Comparison of ENCODE assay signal across 9 cellular contexts in the genomic region with DNA sequence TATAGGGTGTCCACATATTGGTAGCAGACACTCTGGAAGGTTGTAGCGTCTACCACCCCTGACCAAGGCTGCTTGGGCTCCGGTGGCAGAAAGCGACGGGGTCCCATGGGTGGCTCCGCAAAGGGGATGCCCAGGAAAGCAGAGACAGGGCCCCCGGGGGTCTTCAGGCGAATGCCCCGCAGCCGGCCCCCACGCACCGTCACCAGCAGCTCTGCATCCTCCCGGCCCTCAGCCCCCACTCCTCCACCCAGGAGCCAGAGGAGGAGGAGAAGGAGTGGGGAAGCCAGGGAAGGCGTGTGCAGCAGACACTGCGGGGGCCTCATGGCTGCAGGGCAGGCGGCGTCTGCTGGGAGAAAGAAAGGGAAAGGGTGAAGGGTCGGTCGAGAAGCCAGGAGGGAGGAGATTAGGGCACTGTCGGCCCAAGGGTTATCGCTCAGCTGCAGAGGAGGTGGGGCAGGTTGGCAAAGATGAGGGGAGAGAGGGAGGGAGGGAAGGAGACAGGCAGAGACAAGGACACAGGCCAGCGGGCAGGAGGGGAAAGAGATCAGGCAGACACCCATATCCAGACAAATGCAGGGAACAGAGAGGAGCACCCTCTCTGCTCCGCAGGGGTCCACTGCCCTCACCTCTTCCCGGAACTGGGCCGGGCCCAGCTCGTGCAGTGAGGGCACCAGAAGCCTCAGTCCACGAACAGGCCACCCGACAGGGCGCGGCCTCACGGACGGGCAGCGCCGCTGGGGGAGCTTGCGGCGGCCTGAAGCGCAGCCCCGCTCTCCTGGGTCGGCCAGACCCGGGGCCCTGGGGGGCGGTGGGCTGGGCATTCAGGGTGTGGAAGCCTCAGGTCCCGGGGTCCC. TPM values are rescaled to one million over a fixed set of nuclear protein-coding genes. Genes with fewer than 3 reads are reported as not detected.
DNase-seq lines count a peak whose midpoint lies in the region; ATAC-seq and TF ChIP-seq lines count a peak whose summit lies in the region.
"Had no signal": no experiment of that assay in that cellular context is flagged by ENCODE, and none has a peak within 500 bp of the region (broad histone marks: within the 10 kb centered on the region; RNA-seq: fewer than 3 reads in every experiment).

No MANE protein-coding gene starts in this region.

- POLR2A ChIA-PET in Caco-2 (lab: Charles Lee) (no interaction called here), HCT116 (lab: Charles Lee) (interaction anchor here (1.2 kb wide), 1 partner anchor 233 kb away, joined by 3 read pairs; the partner anchor contains the start of gene SERPINE1)

- peaks cover 28% of the 10 kb centered on the region for H3K4me1 ChIP-seq in Caco-2
- H3K4me1 ChIP-seq in HCT116 (ENCODE audit: control insufficient read depth in 1 of 2, insufficient read depth in 2 of 2, low read length in 2 of 2), result peaks cover 12 to 53% of the 10 kb centered on the region in 2 experiments
- H3K4me1 ChIP-seq in BE2C, result peaks cover 3% of the 10 kb centered on the region; the same call in 1 of the 2 replicates

- intact Hi-C loops in Caco-2 (cut with micrococcal nuclease; ENCODE audit: unreplicated experiment) (no loop called here), HCT116 (cut with micrococcal nuclease) (no loop called here)

- H3K4me3 ChIP-seq in Caco-2 (ENCODE audit: low read depth, low read length), result peak overlapping the region; percentile 50; the same call in 1 of the 2 replicates
- peak overlapping the region; percentile 44 to 60; a peak in 3 of 4 replicates for H3K4me3 ChIP-seq in HCT116 (replicated peaks in 1 of 2; ENCODE audit: low read depth in 1 of 2, low read length in 2 of 2)
- peak overlapping the region; percentile 72 for H3K4me3 ChIP-seq in neural cell (ENCODE audit: low read length)
- H3K4me3 ChIP-seq in BE2C (ENCODE audit: low read depth, low read length), result no peak overlapping the region

- peaks cover 42% of the 10 kb centered on the region for H3K4me1 Mint-ChIP-seq in Caco-2 (ENCODE audit: low read depth, unreplicated experiment)

- no peak overlapping the region for H2AFZ ChIP-seq in HCT116 (ENCODE audit: low read depth, low read length, poor library complexity, severe bottlenecking)
- H2AFZ ChIP-seq in neural cell (ENCODE audit: low read depth, low read length), result no peak overlapping the region

- BruUV-seq in Caco-2 (replicated peaks; lab: Mats Ljungman, UMichigan), result no TSS peak
- no TSS peak for BruUV-seq in HCT116 (replicated peaks; lab: Mats Ljungman, UMichigan)

- TF ChIP-seq RAD21 in HCT116 (IDR thresholded peaks at IDR 0.05; ENCODE audit: low read depth), result no peak
- no peak for TF ChIP-seq RAD21 in neural cell (conservative IDR thresholded peaks at IDR 0.05)

- H3K9me2 ChIP-seq in HCT116 (ENCODE audit: insufficient read depth) (no peaks in the 10 kb centered on the region), neural cell (ENCODE audit: insufficient read depth, low read length) (no peaks in the 10 kb centered on the region)

- H3F3A ChIP-seq in neural cell (ENCODE audit: insufficient read depth, low read length, poor library complexity, severe bottlenecking), result no peaks in the 10 kb centered on the region

- no peak overlapping the region for H3K27ac Mint-ChIP-seq in Caco-2 (ENCODE audit: unreplicated experiment)
- H3K27ac Mint-ChIP-seq: T-helper 1 cell treated with Interleukin-12 subunit alpha and Interleukin-12 subunit beta and Interleukin-4 antibody, amounts not matched to agents 30 μg/mL and 1 μg/mL, for 36 hours had no signal

- CTCF ChIA-PET in Caco-2 (lab: Charles Lee) (interaction anchor here (0.7 to 1.6 kb wide), 2 partner anchors 19 to 72 kb away, joined by 3 to 10 read pairs; partner anchors contain the start of gene SRRT), HCT116 (lab: Charles Lee) (interaction anchor here (0.6 to 1.4 kb wide), 5 partner anchors 165 to 357 kb away, joined by 3 to 4 read pairs (median 3); no protein-coding TSS in a partner anchor)

- no peaks in the 10 kb centered on the region for H3K27me3 Mint-ChIP-seq in Caco-2 (ENCODE audit: insufficient read depth, unreplicated experiment)

- H3K4me2 ChIP-seq in HCT116 (ENCODE audit: low read length) (peak overlapping the region; percentile 91), neural cell (ENCODE audit: low read length) (no peak overlapping the region)

- no peak for ATAC-seq in HCT116

- DNase-seq in Caco-2 (no peak), HCT116 (ENCODE audit: low read depth, low spot score) (no peak), ecto neural progenitor cell (ENCODE audit: low spot score) (peak; percentile 70), MV-4-11 (lab: John Stamatoyannopoulos, UW) (no peak), BE2C (no peak), NCI-H128 (lab: John Stamatoyannopoulos, UW; ENCODE audit: unreplicated experiment) (no peak)
- DNase-seq in activated CD8-positive, alpha-beta memory T cell treated with anti-CD3 and anti-CD28 coated beads, Interleukin-2, amount 50 U/mL, for 4 hours, result no peak

- RAD21 ChIA-PET in HCT116 (lab: Charles Lee; ENCODE audit: low non-redundant PET in 1 of 2, low total read pairs in 2 of 2, uncharacterized antibody in 2 of 2, unreplicated experiment in 2 of 2), result interaction anchor here (0.6 to 1.4 kb wide), 2 partner anchors 66 to 389 kb away, joined by 3 to 6 read pairs; no protein-coding TSS in a partner anchor

- no peak overlapping the region for H3K27ac ChIP-seq in HCT116 (ENCODE audit: low read depth, low read length)
- no peak overlapping the region for H3K27ac ChIP-seq in neural cell (ENCODE audit: low read length)

- TF ChIP-seq CTCF in Caco-2 (IDR thresholded peaks at IDR 0.05; ENCODE audit: insufficient read depth in 1 of 2, low read depth in 1 of 2, low read length in 1 of 2, severe bottlenecking in 1 of 2, unreplicated experiment in 1 of 2) (no peak), HCT116 (IDR thresholded peaks at IDR 0.05 in 2 of 3, conservative IDR thresholded peaks at IDR 0.05 in 1 of 3; ENCODE audit: borderline replicate concordance in 1 of 3, insufficient read depth in 1 of 3, low read depth in 2 of 3, low read length in 2 of 3) (no peak), neural cell (IDR thresholded peaks at IDR 0.05; ENCODE audit: poor library complexity, severe bottlenecking) (no peak), BE2C (IDR thresholded peaks at IDR 0.05; ENCODE audit: low read depth, low read length) (no peak)

- H3K36me3 ChIP-seq in Caco-2 (ENCODE audit: control insufficient read depth, insufficient read depth, low read length), result no peaks in the 10 kb centered on the region
- peaks cover 0 to under 1% of the 10 kb centered on the region in 2 experiments; a peak in 1 of 4 replicates for H3K36me3 ChIP-seq in HCT116 (ENCODE audit: control insufficient read depth in 1 of 2, insufficient read depth in 2 of 2, low read length in 2 of 2)
- peaks cover under 1% of the 10 kb centered on the region for H3K36me3 ChIP-seq in neural cell (ENCODE audit: insufficient read depth, low read length)
- peaks cover 2% of the 10 kb centered on the region; the same call in 1 of the 2 replicates for H3K36me3 ChIP-seq in BE2C

- H4K20me1 ChIP-seq in HCT116 (ENCODE audit: insufficient read depth) (no peaks in the 10 kb centered on the region), neural cell (ENCODE audit: insufficient read depth) (no peaks in the 10 kb centered on the region)

- H3K79me2 ChIP-seq in HCT116 (ENCODE audit: insufficient read depth, low read length) (peaks cover 3% of the 10 kb centered on the region), neural cell (replicated peaks; ENCODE audit: insufficient read depth, low read length) (no peaks in the 10 kb centered on the region)

- no peaks in the 10 kb centered on the region for H3K9me3 Mint-ChIP-seq in Caco-2 (ENCODE audit: unreplicated experiment)
- H3K9me3 Mint-ChIP-seq: T-helper 1 cell treated with Interleukin-12 subunit alpha and Interleukin-12 subunit beta and Interleukin-4 antibody, amounts not matched to agents 30 μg/mL and 1 μg/mL, for 36 hours had no signal

- H3K36me3 Mint-ChIP-seq in Caco-2 (ENCODE audit: insufficient read depth, unreplicated experiment), result peaks cover 24% of the 10 kb centered on the region

- H3K9me3 ChIP-seq in Caco-2 (no peaks in the 10 kb centered on the region), HCT116 (ENCODE audit: control insufficient read depth in 1 of 2, insufficient read depth in 1 of 2, low read depth in 1 of 2, low read length in 2 of 2) (no peaks in the 10 kb centered on the region), neural cell (ENCODE audit: low read length) (no peaks in the 10 kb centered on the region), BE2C (no peaks in the 10 kb centered on the region)

- H3K27me3 ChIP-seq in Caco-2 (replicated peaks; ENCODE audit: control insufficient read depth, insufficient read depth, low read length), result no peaks in the 10 kb centered on the region
- H3K27me3 ChIP-seq in HCT116 (ENCODE audit: insufficient read depth, low read length), result no peaks in the 10 kb centered on the region; the same call in 1 of the 2 replicates
- H3K27me3 ChIP-seq in neural cell (ENCODE audit: insufficient read depth, low read depth, low read length), result peaks cover 32% of the 10 kb centered on the region
- H3K27me3 ChIP-seq in BE2C, result peaks cover 30% of the 10 kb centered on the region

- peak overlapping the region; percentile 100 for H3K4me3 Mint-ChIP-seq in Caco-2 (ENCODE audit: unreplicated experiment)
- H3K4me3 Mint-ChIP-seq: T-helper 1 cell treated with Interleukin-12 subunit alpha and Interleukin-12 subunit beta and Interleukin-4 antibody, amounts not matched to agents 30 μg/mL and 1 μg/mL, for 36 hours had no signal

- TF ChIP-seq EP300 in neural cell (conservative IDR thresholded peaks at IDR 0.05; ENCODE audit: poor library complexity, severe bottlenecking), result no peak

- H3K9ac ChIP-seq in HCT116 (ENCODE audit: low read length), result no peak overlapping the region; the same call in 1 of the 2 replicates
- H3K9ac ChIP-seq in neural cell (ENCODE audit: low read length), result peak overlapping the region; percentile 61

- TF ChIP-seq POLR2A in HCT116 (IDR thresholded peaks at IDR 0.05; ENCODE audit: borderline replicate concordance, extremely low read depth, insufficient read depth, insufficient read length), result no peak

RNA-seq across cellular contexts. Expression of gene ACHE, which starts 1.6 kb away (rescaled TPM):
- total RNA-seq in Caco-2 (2022) (16.5 and 19.0 TPM in 2 replicates), HCT116 (2021; ENCODE audit: unreplicated experiment) (1.8 TPM)
- 0.57 and 0.86 TPM in 2 replicates for polyA plus RNA-seq in HCT116 (2012)
- 12.2 and 14.3 TPM in 2 replicates for polyA plus RNA-seq in neural cell
- polyA minus RNA-seq in neural cell, result 12.4 and 15.6 TPM in 2 replicates
- 1.9 TPM for polyA plus RNA-seq in BE2C (2012; ENCODE audit: insufficient read depth, insufficient read length, low read depth)

RNA-seq across cellular contexts. Expression of gene UFSP1, which starts 4.6 kb away (rescaled TPM):
- 4.6 and 5.3 TPM in 2 replicates for total RNA-seq in Caco-2 (2022)
- 5.6 TPM for total RNA-seq in HCT116 (2021; ENCODE audit: unreplicated experiment)
- polyA plus RNA-seq in HCT116 (2012), result 2.4 and 3.1 TPM in 2 replicates
- polyA plus RNA-seq in neural cell, result 2.4 and 5.0 TPM in 2 replicates
- 5.6 and 7.2 TPM in 2 replicates for polyA minus RNA-seq in neural cell
- 28.6 TPM for polyA plus RNA-seq in BE2C (2012; ENCODE audit: insufficient read depth, insufficient read length, low read depth)

RNA-seq across cellular contexts. Expression of gene SRRT, which starts 19.2 kb away (rescaled TPM):
- 211 and 243 TPM in 2 replicates for total RNA-seq in Caco-2 (2022)
- total RNA-seq in HCT116 (2021; ENCODE audit: unreplicated experiment), result 252 TPM
- 143 and 146 TPM in 2 replicates for polyA plus RNA-seq in HCT116 (2012)
- 59.9 and 65.2 TPM in 2 replicates for polyA plus RNA-seq in neural cell
- 38.4 and 47.5 TPM in 2 replicates for polyA minus RNA-seq in neural cell
- polyA plus RNA-seq in BE2C (2012; ENCODE audit: insufficient read depth, insufficient read length, low read depth), result 446 TPM

RNA-seq across cellular contexts. Expression of gene TRIP6, which starts 26.9 kb away (rescaled TPM):
- total RNA-seq in Caco-2 (2022) (66.6 and 75.5 TPM in 2 replicates), HCT116 (2021; ENCODE audit: unreplicated experiment) (102 TPM)
- polyA plus RNA-seq in HCT116 (2012), result 99.7 and 124 TPM in 2 replicates
- 1.4 and 2.1 TPM in 2 replicates for polyA plus RNA-seq in neural cell
- polyA minus RNA-seq in neural cell, result 1.2 and 1.5 TPM in 2 replicates
- 4.3 TPM for polyA plus RNA-seq in BE2C (2012; ENCODE audit: insufficient read depth, insufficient read length, low read depth)

RNA-seq across cellular contexts. Expression of gene SLC12A9, which starts 41.6 kb away (rescaled TPM):
- total RNA-seq in Caco-2 (2022) (59.0 and 60.7 TPM in 2 replicates), HCT116 (2021; ENCODE audit: unreplicated experiment) (24.6 TPM)
- 14.7 and 15.4 TPM in 2 replicates for polyA plus RNA-seq in HCT116 (2012)
- 21.2 and 29.0 TPM in 2 replicates for polyA plus RNA-seq in neural cell
- 14.8 and 19.2 TPM in 2 replicates for polyA minus RNA-seq in neural cell
- 60.4 TPM for polyA plus RNA-seq in BE2C (2012; ENCODE audit: insufficient read depth, insufficient read length, low read depth)
